In the genomic region with DNA sequence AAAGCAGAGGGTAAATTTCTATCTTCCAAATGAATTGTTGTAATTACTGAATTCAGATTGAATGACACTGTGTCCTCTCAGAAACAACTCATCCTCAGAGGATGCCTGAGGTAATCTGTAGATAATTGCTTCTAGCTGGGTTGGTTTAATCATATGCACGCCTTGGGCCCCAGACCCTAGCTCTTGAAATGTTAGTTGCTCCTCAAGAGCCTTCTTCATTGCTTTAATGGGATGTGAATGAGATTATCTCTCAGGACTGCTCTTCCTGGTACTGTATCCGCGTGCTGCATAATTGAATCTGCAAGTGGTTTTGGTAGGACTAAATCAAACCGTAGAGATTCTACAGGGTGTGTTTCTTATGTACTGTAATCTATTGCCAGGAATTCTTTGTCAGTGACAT, we compare ENCODE assay signal across 22 cellular contexts.
"Had no signal": no experiment of that assay in that cellular context is flagged by ENCODE, and none has a peak within 500 bp of the region (broad histone marks: within the 10 kb centered on the region; RNA-seq: fewer than 3 reads in every experiment).

No MANE protein-coding gene starts in this region.

- H2AFZ ChIP-seq: hepatocyte had no signal

- FAIRE-seq: endothelial cell of umbilical vein, small intestine had no signal

- H3K4me2 ChIP-seq: hepatocyte had no signal

- H3K36me3 Mint-ChIP-seq: naive thymus-derived CD4-positive, alpha-beta T cell had no signal

- ATAC-seq: foreskin keratinocyte; left colon; left ventricle myocardium superior; naive thymus-derived CD4-positive, alpha-beta T cell; right cardiac atrium had no signal

- H3K4me1 Mint-ChIP-seq: endodermal cell; naive thymus-derived CD4-positive, alpha-beta T cell had no signal

- H3K27ac Mint-ChIP-seq: endodermal cell; naive thymus-derived CD4-positive, alpha-beta T cell; nephron progenitor cell had no signal

- H3K9me3 Mint-ChIP-seq: endodermal cell, nephron progenitor cell had no signal

- DNase-seq: colonic mucosa; dermis blood vessel endothelial cell; endodermal cell; erythroblast; foreskin keratinocyte; head of caudate nucleus; left colon; left ventricle myocardium superior; naive thymus-derived CD4-positive, alpha-beta T cell; nephron progenitor cell; posterior cingulate gyrus; small intestine; stimulated activated CD4-positive, alpha-beta T cell treated with anti-CD3 and anti-CD28 coated beads, Interleukin-12 subunit alpha, Interleukin-12 subunit beta, amount 100 ng/mL, for 4 hours; stimulated activated naive CD4-positive, alpha-beta T cell; stomach; substantia nigra; trophoblast cell had no signal

- H3K9me3 ChIP-seq: colonic mucosa, stomach, thoracic aorta had no signal

- H3K4me3 ChIP-seq: colonic mucosa, hepatocyte, lung, stomach, thoracic aorta had no signal

- H3K4me3 Mint-ChIP-seq: endodermal cell; naive thymus-derived CD4-positive, alpha-beta T cell; nephron progenitor cell had no signal

- H3K27me3 ChIP-seq: colonic mucosa, foreskin keratinocyte, hepatocyte, stomach had no signal

- H3K27me3 Mint-ChIP-seq: naive thymus-derived CD4-positive, alpha-beta T cell had no signal

- H3K27ac ChIP-seq: colonic mucosa, foreskin keratinocyte, hepatocyte, stomach, thoracic aorta had no signal

- H3K36me3 ChIP-seq: colonic mucosa, stomach, thoracic aorta had no signal

- H3K79me2 ChIP-seq: hepatocyte had no signal

- H3K4me1 ChIP-seq: colonic mucosa, foreskin keratinocyte had no signal
